ENCODE assay signal across 8 cellular contexts in genomic region chr10:72263613-72264241, GRCh38. TPM values are rescaled to one million over a fixed set of nuclear protein-coding genes. Genes with fewer than 3 reads are reported as not detected.
A peak's percentile ranks its signal among the peaks of the same experiment; 100 is the strongest.
DNase-seq lines count a peak whose midpoint lies in the region; ATAC-seq, FAIRE-seq and TF ChIP-seq lines count a peak whose summit lies in the region.

No MANE protein-coding gene starts in this region.

- H3K27me3 Mint-ChIP-seq in activated naive CD4-positive, alpha-beta T cell treated with anti-CD3 and anti-CD28 coated beads for 36 hours (ENCODE audit: low read depth) = no peaks in the 10 kb centered on the region

- H2AFZ ChIP-seq in OCI-LY7 (ENCODE audit: low read length) (no peak overlapping the region; the same call in 1 of the 2 replicates), endothelial cell of umbilical vein (ENCODE audit: low read depth, low read length) (no peak overlapping the region)

- H3K36me3 ChIP-seq in OCI-LY7 (ENCODE audit: insufficient read depth, low read length) (no peaks in the 10 kb centered on the region), endothelial cell of umbilical vein (ENCODE audit: control insufficient read depth in 2 of 2, extremely low read depth in 1 of 2, insufficient read depth in 2 of 2, low read length in 2 of 2) (no peaks in the 10 kb centered on the region), tibial nerve (no peaks in the 10 kb centered on the region), WERI-Rb-1 (no peaks in the 10 kb centered on the region)

- peaks cover 50% of the 10 kb centered on the region for H3K4me1 Mint-ChIP-seq in activated naive CD4-positive, alpha-beta T cell treated with anti-CD3 and anti-CD28 coated beads for 36 hours (ENCODE audit: low read depth)

- no peak for TF ChIP-seq EP300 in tibial nerve (IDR thresholded peaks at IDR 0.05)

- H3K9ac ChIP-seq in endothelial cell of umbilical vein (replicated peaks; ENCODE audit: extremely low read depth, insufficient read depth, low read length) = no peak overlapping the region

- H4K20me1 ChIP-seq in OCI-LY7 (ENCODE audit: insufficient read depth, low read length) = no peaks in the 10 kb centered on the region
- H4K20me1 ChIP-seq in endothelial cell of umbilical vein (replicated peaks; ENCODE audit: control insufficient read depth, extremely low read depth, insufficient read depth, low read length) = no peaks in the 10 kb centered on the region

- H3K36me3 Mint-ChIP-seq in activated naive CD4-positive, alpha-beta T cell treated with anti-CD3 and anti-CD28 coated beads for 36 hours (ENCODE audit: low read depth) = no peaks in the 10 kb centered on the region

- intact Hi-C loops in activated naive CD4-positive, alpha-beta T cell treated with anti-CD3 and anti-CD28 coated beads for 36 hours (cut with micrococcal nuclease) = no loop called here
- intact Hi-C loops in OCI-LY7 (cut with micrococcal nuclease; ENCODE audit: unreplicated experiment) (loop anchor here (1.0 kb wide), 1 partner anchor 10 kb away; the partner anchor contains the start of gene DDIT4), endothelial cell of umbilical vein (cut with micrococcal nuclease) (no loop called here)

- H3K79me2 ChIP-seq in OCI-LY7 (ENCODE audit: insufficient read depth, low read depth, low read length) = no peaks in the 10 kb centered on the region
- no peaks in the 10 kb centered on the region for H3K79me2 ChIP-seq in endothelial cell of umbilical vein (ENCODE audit: control insufficient read depth, insufficient read depth, low read length)

- FAIRE-seq in endothelial cell of umbilical vein (lab: Jason Lieb, UNC) = peak; percentile 44

- no peaks in the 10 kb centered on the region for H3K9me3 Mint-ChIP-seq in activated naive CD4-positive, alpha-beta T cell treated with anti-CD3 and anti-CD28 coated beads for 36 hours

- H3K27me3 ChIP-seq in endothelial cell of umbilical vein (ENCODE audit: control insufficient read depth in 2 of 2, insufficient read depth in 2 of 2, low read length in 2 of 2) (no peaks in the 10 kb centered on the region), tibial nerve (no peaks in the 10 kb centered on the region), WERI-Rb-1 (ENCODE audit: insufficient read depth, low read depth, severe bottlenecking) (no peaks in the 10 kb centered on the region)

- 78 to 81% methylated on average over 6 of the region's 6 CpGs for WGBS in tibial nerve, 2 donors

- no peak for TF ChIP-seq CTCF in OCI-LY7 (conservative IDR thresholded peaks at IDR 0.05; ENCODE audit: low read length)
- no peak for TF ChIP-seq CTCF in endothelial cell of umbilical vein (IDR thresholded peaks at IDR 0.05; ENCODE audit: extremely low read depth in 1 of 2, insufficient read depth in 1 of 2, low read depth in 1 of 2, low read length in 2 of 2)
- no peak for TF ChIP-seq CTCF in tibial nerve (IDR thresholded peaks at IDR 0.05)
- TF ChIP-seq CTCF in WERI-Rb-1 (IDR thresholded peaks at IDR 0.05; ENCODE audit: low read depth, low read length) = no peak

- peak; percentile 72 for DNase-seq in activated naive CD4-positive, alpha-beta T cell treated with anti-CD3 and anti-CD28 coated beads for 36 hours
- DNase-seq in activated naive CD4-positive, alpha-beta T cell treated with Interleukin-2 at 50 U/mL for 16 hours = no peak
- DNase-seq in OCI-LY7 (ENCODE audit: low spot score) (peak; percentile 93), endothelial cell of umbilical vein (ENCODE audit: low read depth, low spot score) (no peak), tibial nerve (ENCODE audit: low spot score in 2 of 2) (no peak), WERI-Rb-1 (no peak), NOMO-1 (lab: John Stamatoyannopoulos, UW; ENCODE audit: unreplicated experiment in 2 of 2) (no peak)

- H3K4me3 Mint-ChIP-seq in activated naive CD4-positive, alpha-beta T cell treated with anti-CD3 and anti-CD28 coated beads for 36 hours = peak overlapping the region; percentile 37

- CTCF ChIA-PET in activated naive CD4-positive, alpha-beta T cell treated with anti-CD3 and anti-CD28 coated beads for 36 hours (lab: Charles Lee) = interaction anchor here (1.3 to 2.1 kb wide), 3 partner anchors 10 to 74 kb away, joined by 4 to 10 read pairs (median 7); partner anchors contain the start of gene DDIT4
- CTCF ChIA-PET in OCI-LY7 (lab: Charles Lee; ENCODE audit: unreplicated experiment) (interaction anchor here (0.7 to 0.9 kb wide), 2 partner anchors 10 to 14 kb away, joined by 3 read pairs; no protein-coding TSS in a partner anchor), endothelial cell of umbilical vein (lab: Charles Lee) (interaction anchor here (1.0 to 1.5 kb wide), 3 partner anchors 9 to 74 kb away, joined by 3 to 5 read pairs (median 4); no protein-coding TSS in a partner anchor)

- dilution Hi-C loops in endothelial cell of umbilical vein (cut with MboI; ENCODE audit: extremely low pct_ligation_motif_present, low sequenced_read_pairs) = no loop called here

- H3K27ac Mint-ChIP-seq in activated naive CD4-positive, alpha-beta T cell treated with anti-CD3 and anti-CD28 coated beads for 36 hours = peak overlapping the region; percentile 80

- no peaks in the 10 kb centered on the region for H3K9me3 ChIP-seq in OCI-LY7 (ENCODE audit: low read length)
- no peaks in the 10 kb centered on the region for H3K9me3 ChIP-seq in endothelial cell of umbilical vein (replicated peaks; ENCODE audit: control insufficient read depth, insufficient read depth, low read length)
- no peaks in the 10 kb centered on the region for H3K9me3 ChIP-seq in tibial nerve
- peaks cover 2% of the 10 kb centered on the region for H3K9me3 ChIP-seq in WERI-Rb-1 (ENCODE audit: severe bottlenecking)

- H3K9me2 ChIP-seq in OCI-LY7 (ENCODE audit: insufficient read depth, low read length) = no peaks in the 10 kb centered on the region

- no peak for TF ChIP-seq POLR2A in endothelial cell of umbilical vein (IDR thresholded peaks at IDR 0.05; ENCODE audit: low read depth, low read length)
- no peak for TF ChIP-seq POLR2A in tibial nerve (IDR thresholded peaks at IDR 0.05)

- H3K4me2 ChIP-seq in OCI-LY7 (ENCODE audit: low read length) = peak overlapping the region; percentile 55
- H3K4me2 ChIP-seq in endothelial cell of umbilical vein (ENCODE audit: insufficient read depth, low read length) = no peak overlapping the region

- H3K4me3 ChIP-seq in OCI-LY7 (ENCODE audit: low read depth, low read length, poor library complexity, severe bottlenecking) = peak overlapping the region; percentile 3
- no peak overlapping the region for H3K4me3 ChIP-seq in endothelial cell of umbilical vein (replicated peaks in 1 of 3; ENCODE audit: insufficient read depth in 1 of 3, low read depth in 1 of 3, low read length in 3 of 3)
- no peak overlapping the region for H3K4me3 ChIP-seq in tibial nerve
- no peak overlapping the region for H3K4me3 ChIP-seq in WERI-Rb-1 (ENCODE audit: low read depth, low read length)

- POLR2A ChIA-PET in OCI-LY7 (lab: Charles Lee) (interaction anchor here (0.6 to 2.3 kb wide), 7 partner anchors 10 to 831 kb away, joined by 3 to 10 read pairs (median 4); partner anchors contain the start of gene DDIT4), endothelial cell of umbilical vein (lab: Charles Lee) (interaction anchor here (0.8 to 1.6 kb wide), 2 partner anchors 10 kb away, joined by 3 to 5 read pairs; partner anchors contain the start of gene DDIT4)

- peaks cover 82% of the 10 kb centered on the region for H3K4me1 ChIP-seq in OCI-LY7 (ENCODE audit: insufficient read depth, low read length, poor library complexity, severe bottlenecking)
- H3K4me1 ChIP-seq in endothelial cell of umbilical vein (ENCODE audit: control insufficient read depth, extremely low read depth, insufficient read depth, low read length) = peaks cover 17% of the 10 kb centered on the region
- H3K4me1 ChIP-seq in tibial nerve = peaks cover 0 to 63% (median 48%) of the 10 kb centered on the region in 4 donors

- H3K9me1 ChIP-seq in endothelial cell of umbilical vein (replicated peaks; ENCODE audit: control insufficient read depth, extremely low read depth, insufficient read depth, low read length) = no peaks in the 10 kb centered on the region

- BruUV-seq in OCI-LY7 (replicated peaks; lab: Mats Ljungman, UMichigan) = no TSS peak
- BruUV-seq in endothelial cell of umbilical vein (replicated peaks; lab: Mats Ljungman, UMichigan) = no TSS peak

- H3K27ac ChIP-seq in OCI-LY7 (ENCODE audit: low read depth, low read length, poor library complexity, severe bottlenecking) (peak overlapping the region; percentile 51), endothelial cell of umbilical vein (ENCODE audit: insufficient read depth, low read depth, low read length) (no peak overlapping the region), tibial nerve (peak overlapping the region in 3 of 4 donors; percentile 54 to 99 (median 99)), WERI-Rb-1 (no peak overlapping the region)

- ATAC-seq in HG02981 (IDR thresholded peaks at IDR 0.05; ENCODE audit: unreplicated experiment) = no peak

RNA-seq across cellular contexts. Expression of gene DDIT4, which starts 10.0 kb away (rescaled TPM):
- total RNA-seq in activated naive CD4-positive, alpha-beta T cell treated with anti-CD3 and anti-CD28 coated beads for 36 hours = 100 to 1,000 TPM; 684 to 689 TPM
- 102 and 105 TPM in 2 replicates for total RNA-seq in OCI-LY7 (2014; rRNA removed; shearing (Covaris generic))
- total RNA-seq in OCI-LY7 (2022) = 32.8 and 91.8 TPM in 2 replicates
- 53.0 and 60.4 TPM in 2 replicates for total RNA-seq in endothelial cell of umbilical vein
- 64.2 and 65.3 TPM in 2 replicates for polyA plus RNA-seq in endothelial cell of umbilical vein
- polyA plus RNA-seq in endothelial cell of umbilical vein (2011; cell fraction: cytosol; rRNA removed) = 36.6 and 46.9 TPM in 2 replicates
- 55.1 and 67.4 TPM in 2 replicates for polyA plus RNA-seq in endothelial cell of umbilical vein (2011; cell fraction: nucleus; rRNA removed)
- polyA plus RNA-seq in endothelial cell of umbilical vein (2012) = 35.9 and 40.5 TPM in 2 replicates
- polyA minus RNA-seq in endothelial cell of umbilical vein = 64.6 and 66.6 TPM in 2 replicates
- 248 TPM for polyA minus RNA-seq in endothelial cell of umbilical vein (2011; cell fraction: cytosol; rRNA and poly(A)+ RNA removed)
- polyA minus RNA-seq in endothelial cell of umbilical vein (2011; cell fraction: nucleus; rRNA and poly(A)+ RNA removed) = 57.9 and 87.9 TPM in 2 replicates
- 1,000 to 10,000 TPM; 1,317 to 2,202 (median 1,604) TPM for total RNA-seq in tibial nerve

RNA-seq across cellular contexts. Expression of gene ASCC1, which starts 47.7 kb away (rescaled TPM):
- 10 to 100 TPM; 61.6 to 68.5 TPM for total RNA-seq in activated naive CD4-positive, alpha-beta T cell treated with anti-CD3 and anti-CD28 coated beads for 36 hours
- total RNA-seq in OCI-LY7 (2014; rRNA removed; shearing (Covaris generic)) = 19.3 and 27.1 TPM in 2 replicates
- total RNA-seq in OCI-LY7 (2022) (51.5 and 59.9 TPM in 2 replicates), endothelial cell of umbilical vein (24.9 and 28.2 TPM in 2 replicates), tibial nerve (10 to 100 TPM; 34.2 to 85.7 (median 54.2) TPM)
- 14.9 and 16.0 TPM in 2 replicates for polyA plus RNA-seq in endothelial cell of umbilical vein
- 19.2 and 19.8 TPM in 2 replicates for polyA plus RNA-seq in endothelial cell of umbilical vein (2011; cell fraction: cytosol; rRNA removed)
- polyA plus RNA-seq in endothelial cell of umbilical vein (2011; cell fraction: nucleus; rRNA removed) = 13.6 and 15.4 TPM in 2 replicates
- polyA plus RNA-seq in endothelial cell of umbilical vein (2012) = 24.8 and 28.0 TPM in 2 replicates
- polyA minus RNA-seq in endothelial cell of umbilical vein = 15.5 and 29.6 TPM in 2 replicates
- polyA minus RNA-seq in endothelial cell of umbilical vein (2011; cell fraction: cytosol; rRNA and poly(A)+ RNA removed) = 30.7 TPM
- 14.8 and 16.6 TPM in 2 replicates for polyA minus RNA-seq in endothelial cell of umbilical vein (2011; cell fraction: nucleus; rRNA and poly(A)+ RNA removed)

RNA-seq across cellular contexts. Expression of gene ANAPC16, which starts 47.9 kb away (rescaled TPM):
- 100 to 1,000 TPM; 127 to 128 TPM for total RNA-seq in activated naive CD4-positive, alpha-beta T cell treated with anti-CD3 and anti-CD28 coated beads for 36 hours
- total RNA-seq in OCI-LY7 (2014; rRNA removed; shearing (Covaris generic)) = 48.4 and 68.0 TPM in 2 replicates
- total RNA-seq in OCI-LY7 (2022) (84.7 and 92.8 TPM in 2 replicates), endothelial cell of umbilical vein (44.2 and 44.4 TPM in 2 replicates), tibial nerve (10 to 100 TPM; 52.6 to 72.3 (median 61.9) TPM)
- 32.2 and 38.1 TPM in 2 replicates for polyA plus RNA-seq in endothelial cell of umbilical vein
- polyA plus RNA-seq in endothelial cell of umbilical vein (2011; cell fraction: cytosol; rRNA removed) = 43.3 and 47.2 TPM in 2 replicates
- polyA plus RNA-seq in endothelial cell of umbilical vein (2011; cell fraction: nucleus; rRNA removed) = 16.6 and 16.9 TPM in 2 replicates
- polyA plus RNA-seq in endothelial cell of umbilical vein (2012) = 39.8 and 46.4 TPM in 2 replicates
- polyA minus RNA-seq in endothelial cell of umbilical vein = 21.9 and 28.2 TPM in 2 replicates
- 20.9 TPM for polyA minus RNA-seq in endothelial cell of umbilical vein (2011; cell fraction: cytosol; rRNA and poly(A)+ RNA removed)
- 3.8 and 5.8 TPM in 2 replicates for polyA minus RNA-seq in endothelial cell of umbilical vein (2011; cell fraction: nucleus; rRNA and poly(A)+ RNA removed)

Comparison
In these comparisons a context has a peak if more than half of its experiments do, and no peak if none do; other contexts are left out.
1. DNase-seq: peak in activated naive CD4-positive, alpha-beta T cell treated with anti-CD3 and anti-CD28 coated beads for 36 hours (single experiment) and OCI-LY7 (single experiment); none in activated naive CD4-positive, alpha-beta T cell treated with Interleukin-2 at 50 U/mL for 16 hours (single experiment), endothelial cell of umbilical vein (single experiment), tibial nerve (0 of 2), WERI-Rb-1 (single experiment) and NOMO-1 (0 of 2).
2. H3K27ac ChIP-seq: peak in OCI-LY7 (single experiment) and tibial nerve (3 of 4); none in endothelial cell of umbilical vein (single experiment) and WERI-Rb-1 (single experiment).
3. RNA of gene DDIT4, which starts 10.0 kb away (total RNA-seq): 1,317 to 2,202 TPM in tibial nerve and 684 to 689 TPM in activated naive CD4-positive, alpha-beta T cell treated with anti-CD3 and anti-CD28 coated beads for 36 hours; 32.8 to 105 TPM in OCI-LY7 and 53.0 to 60.4 TPM in endothelial cell of umbilical vein; every median in the first group is over 4 times any median in the second.